8 cellular contexts compared by ENCODE assay signal in genomic region chr21:9039520-9040365, GRCh38.
DNase-seq lines count a peak whose midpoint lies in the region; ATAC-seq, FAIRE-seq and TF ChIP-seq lines count a peak whose summit lies in the region.
"Not testable (repeated sequence)": the region's sequence is repeated elsewhere in the genome, so short reads cannot be mapped to it uniquely, and the experiment has no call there.

No MANE protein-coding gene starts in this region.

- TF ChIP-seq POLR2A in A549 (IDR thresholded peaks at IDR 0.05; ENCODE audit: low read length); sigmoid colon (IDR thresholded peaks at IDR 0.05); upper lobe of left lung (IDR thresholded peaks at IDR 0.05): not testable (repeated sequence)

- 25% methylated on average over 45 of the region's 45 CpGs for WGBS in A549 (ENCODE audit: missing lambda C conversion rate)
- 75 to 82% methylated on average over 45 of the region's 45 CpGs for WGBS in sigmoid colon, 2 donors
- 74 to 79% methylated on average over 38 to 45 of the region's 45 CpGs for WGBS in upper lobe of left lung, 2 donors

- H3K4me1 Mint-ChIP-seq in chondrocyte (ENCODE audit: low read depth); natural killer cell treated with Interleukin-12 subunit alpha and Interleukin-12 subunit beta and Interleukin-15 and Interleukin-18, amount 100 ng/mL, for 72 hours (ENCODE audit: low read depth in 2 of 2): not testable (repeated sequence)

- H3K36me3 ChIP-seq in sigmoid colon, upper lobe of left lung: not testable (repeated sequence)

- not testable (repeated sequence) for H3K27ac Mint-ChIP-seq in chondrocyte (ENCODE audit: unreplicated experiment); natural killer cell treated with Interleukin-12 subunit alpha and Interleukin-12 subunit beta and Interleukin-15 and Interleukin-18, amount 100 ng/mL, for 72 hours

- not testable (repeated sequence) for TF ChIP-seq EP300 in A549 (IDR thresholded peaks at IDR 0.05); sigmoid colon (IDR thresholded peaks at IDR 0.05); upper lobe of left lung (IDR thresholded peaks at IDR 0.05)

- H3K27me3 Mint-ChIP-seq in chondrocyte (ENCODE audit: low read depth); natural killer cell treated with Interleukin-12 subunit alpha and Interleukin-12 subunit beta and Interleukin-15 and Interleukin-18, amount 100 ng/mL, for 72 hours: not testable (repeated sequence)

- H3K9me3 ChIP-seq in A549, sigmoid colon: not testable (repeated sequence)
- H3K9me3 ChIP-seq in upper lobe of left lung = peaks cover 0 to 14% (median 5%) of the 10 kb centered on the region in 4 donors

- not testable (repeated sequence) for DNase-seq in A549 (ENCODE audit: low read depth in 1 of 2, low spot score in 1 of 2)
- DNase-seq in chondrocyte (ENCODE audit: low spot score) = peak; percentile 94
- peak; percentile 37 for DNase-seq in Right ventricle myocardium superior
- peak; percentile 43 for DNase-seq in left lobe of liver (ENCODE audit: low spot score)
- DNase-seq in natural killer cell treated with Interleukin-12 subunit alpha and Interleukin-12 subunit beta and Interleukin-15 and Interleukin-18, amount 100 ng/mL, for 72 hours (ENCODE audit: low spot score) = peak; percentile 59
- peak; percentile 66 for DNase-seq in sigmoid colon
- DNase-seq in upper lobe of left lung = peak in 1 of 2 donors; percentile 79

- not testable (repeated sequence) for TF ChIP-seq RAD21 in A549 (conservative IDR thresholded peaks at IDR 0.05 in 1 of 2, IDR thresholded peaks at IDR 0.05 in 1 of 2)

- not testable (repeated sequence) for H3K27ac ChIP-seq in A549, sigmoid colon, upper lobe of left lung

- not testable (repeated sequence) for H3K27me3 ChIP-seq in sigmoid colon, upper lobe of left lung

- ATAC-seq in A549 (peak; percentile 49 to 64), SK-N-SH treated with all-trans-retinoic acid at 6 μM for 48 hours (peak; percentile 70), left lobe of liver (peak; percentile 29), upper lobe of left lung (ENCODE audit: low FRiP score in 2 of 2) (peak; percentile 64 to 89)
- not testable (repeated sequence) for ATAC-seq in Right ventricle myocardium superior (ENCODE audit: poor library complexity)
- peak; percentile 38 to 56 for ATAC-seq in natural killer cell treated with Interleukin-12 subunit alpha and Interleukin-12 subunit beta and Interleukin-15 and Interleukin-18, amount 100 ng/mL, for 72 hours

- H3K36me3 Mint-ChIP-seq in chondrocyte (ENCODE audit: low read depth); natural killer cell treated with Interleukin-12 subunit alpha and Interleukin-12 subunit beta and Interleukin-15 and Interleukin-18, amount 100 ng/mL, for 72 hours: not testable (repeated sequence)

- CTCF ChIA-PET in A549 (lab: Yijun Ruan, JAX) = interaction anchor here (0.6 kb wide), 1 partner anchor 44 kb away, joined by 3 read pairs; no protein-coding TSS in a partner anchor

- not testable (repeated sequence) for H3K4me3 Mint-ChIP-seq in chondrocyte (ENCODE audit: unreplicated experiment); natural killer cell treated with Interleukin-12 subunit alpha and Interleukin-12 subunit beta and Interleukin-15 and Interleukin-18, amount 100 ng/mL, for 72 hours

- not testable (repeated sequence) for TF ChIP-seq CTCF in A549 (IDR thresholded peaks at IDR 0.05); chondrocyte (IDR thresholded peaks at IDR 0.05); sigmoid colon (IDR thresholded peaks at IDR 0.05); upper lobe of left lung (IDR thresholded peaks at IDR 0.05)

- H3K9me3 Mint-ChIP-seq in chondrocyte (ENCODE audit: low read depth); natural killer cell treated with Interleukin-12 subunit alpha and Interleukin-12 subunit beta and Interleukin-15 and Interleukin-18, amount 100 ng/mL, for 72 hours: not testable (repeated sequence)

- H3K4me2 ChIP-seq in A549 = 0 out of 3 replicates have a peak overlapping the region, but pooled peaks have one; percentile 26

- not testable (repeated sequence) for H3K4me3 ChIP-seq in A549, sigmoid colon, upper lobe of left lung

- POLR2A ChIA-PET in A549 (lab: Yijun Ruan, JAX) = not testable (repeated sequence)

- intact Hi-C loops in Right ventricle myocardium superior (cut with DNase I); sigmoid colon (cut with DNase I): not testable (repeated sequence)

- H3K4me1 ChIP-seq in A549, sigmoid colon, upper lobe of left lung: not testable (repeated sequence)

- not testable (repeated sequence) for FAIRE-seq in A549 (lab: Jason Lieb, UNC)
